In genomic region chr2:129709030-129709955, GRCh38 we compare ENCODE assay signal across 20 cellular contexts.
DNase-seq lines count a peak whose midpoint lies in the region; ATAC-seq, FAIRE-seq and TF ChIP-seq lines count a peak whose summit lies in the region.
"Had no signal": no experiment of that assay in that cellular context is flagged by ENCODE, and none has a peak within 500 bp of the region (broad histone marks: within the 10 kb centered on the region; RNA-seq: fewer than 3 reads in every experiment).

No MANE protein-coding gene starts in this region.

- TF ChIP-seq POLR2A in HepG2 (IDR thresholded peaks at IDR 0.05; ENCODE audit: insufficient read depth in 1 of 2, low read depth in 2 of 2, low read length in 2 of 2) = no peak
- TF ChIP-seq POLR2A in right lobe of liver (IDR thresholded peaks at IDR 0.05) = no peak

- DNase-seq in HepG2 (ENCODE audit: low spot score) (no peak), right lobe of liver (no peak), NCI-H2107 treated with DMSO at 0.1 percent for 48 hours (lab: John Stamatoyannopoulos, UW; ENCODE audit: unreplicated experiment) (peak; percentile 72), left kidney (ENCODE audit: low read depth, low spot score) (peak; percentile 53), OCI-M2 (lab: John Stamatoyannopoulos, UW; ENCODE audit: unreplicated experiment) (no peak), SIG-M5 (lab: John Stamatoyannopoulos, UW) (no peak), NCI-H1436 (lab: John Stamatoyannopoulos, UW) (no peak), left ventricle myocardium superior (no peak)
- DNase-seq: activated CD4-positive, alpha-beta T cell treated with anti-CD3 and anti-CD28 coated beads for 4 hours; activated naive CD4-positive, alpha-beta T cell treated with anti-CD3 and anti-CD28 coated beads, Interleukin-2, amount 50 U/mL, for 16 hours; cortex of kidney; HFFc6; NCI-H526 treated with DMSO at 0.1 percent for 48 hours; stimulated activated CD4-positive, alpha-beta T cell treated with anti-CD3 and anti-CD28 coated beads, Interleukin-1b, Interleukin-23, amount 100 ng/mL, for 48 hours; upper lobe of right lung had no signal

- no peak overlapping the region for H3K4me3 ChIP-seq in HepG2 (replicated peaks in 1 of 3; ENCODE audit: insufficient read depth in 1 of 3, low read depth in 2 of 3, low read length in 3 of 3)
- H3K4me3 ChIP-seq in right lobe of liver = no peak overlapping the region
- H3K4me3 ChIP-seq: SK-N-MC, skin epidermis, upper lobe of right lung had no signal

- H3K9ac ChIP-seq in HepG2 (ENCODE audit: insufficient read depth, low read depth, low read length) = no peak overlapping the region

- H2AFZ ChIP-seq in HepG2 (ENCODE audit: low read length) = no peak overlapping the region

- no peaks in the 10 kb centered on the region for H3K79me2 ChIP-seq in HepG2 (ENCODE audit: insufficient read depth, low read length)

- no peaks in the 10 kb centered on the region for H3K36me3 ChIP-seq in HepG2 (replicated peaks in 1 of 2; ENCODE audit: control insufficient read depth in 1 of 2, insufficient read depth in 2 of 2, low read length in 2 of 2)
- no peaks in the 10 kb centered on the region for H3K36me3 ChIP-seq in right lobe of liver
- H3K36me3 ChIP-seq: neutrophil, upper lobe of right lung had no signal

- TF ChIP-seq CTCF in HepG2 (CRISPR knock-in tag; IDR thresholded peaks at IDR 0.05) (no peak), right lobe of liver (IDR thresholded peaks at IDR 0.05) (no peak)

- no peaks in the 10 kb centered on the region for H4K20me1 ChIP-seq in HepG2 (ENCODE audit: insufficient read depth, low read length)

- H3K4me1 ChIP-seq in HepG2 (ENCODE audit: insufficient read depth, low read length) = no peaks in the 10 kb centered on the region
- no peaks in the 10 kb centered on the region for H3K4me1 ChIP-seq in right lobe of liver
- H3K4me1 ChIP-seq: upper lobe of right lung had no signal

- no peak overlapping the region for H3K27ac ChIP-seq in HepG2 (ENCODE audit: extremely low read length, insufficient read depth, low read length)
- H3K27ac ChIP-seq in right lobe of liver = no peak overlapping the region
- H3K27ac ChIP-seq: neutrophil, SK-N-MC, skin epidermis, upper lobe of right lung had no signal

- H3K4me2 ChIP-seq in HepG2 (ENCODE audit: low read depth, low read length) = no peak overlapping the region

- WGBS in HepG2 (ENCODE audit: low lambda C conversion rate) = 13% methylated on average over 13 of the region's 13 CpGs
- WGBS in right lobe of liver (ENCODE audit: insufficient coverage, low coverage, low lambda C conversion rate, missing lambda C conversion rate) = 61% methylated on average over 7 of the region's 13 CpGs

- no peaks in the 10 kb centered on the region; a peak in 1 of 5 replicates for H3K27me3 ChIP-seq in HepG2 (ENCODE audit: control insufficient read depth in 1 of 2, insufficient read depth in 2 of 2, low read length in 2 of 2)
- H3K27me3 ChIP-seq in right lobe of liver = no peaks in the 10 kb centered on the region
- H3K27me3 ChIP-seq: neutrophil, upper lobe of right lung had no signal

- CTCF ChIA-PET in HepG2 (lab: Yijun Ruan, JAX; ENCODE audit: low intra/inter-chr PET ratio, low total read pairs) = no interaction called here

- no peak for FAIRE-seq in HepG2 (lab: Jason Lieb, UNC)
- FAIRE-seq: endometrium, GM19239 had no signal

- no peak for TF ChIP-seq RAD21 in HepG2 (CRISPR knock-in tag; IDR thresholded peaks at IDR 0.05)

- ATAC-seq in HepG2 = peak; percentile 27; the same call in 1 of the 3 replicates
- ATAC-seq in right lobe of liver = no peak
- ATAC-seq in left ventricle myocardium superior = no peak

- H3K9me3 ChIP-seq in HepG2 (ENCODE audit: low read length) (no peaks in the 10 kb centered on the region), right lobe of liver (no peaks in the 10 kb centered on the region)
- H3K9me3 ChIP-seq: neutrophil, upper lobe of right lung had no signal

- no TSS peak for BruUV-seq in HepG2 (replicated peaks; lab: Mats Ljungman, UMichigan)

- TF ChIP-seq EP300 in HepG2 (IDR thresholded peaks at IDR 0.05; ENCODE audit: low read depth in 2 of 2, low read length in 2 of 2) (no peak), HepG2 (CRISPR knock-in tag; IDR thresholded peaks at IDR 0.05; ENCODE audit: borderline replicate concordance) (no peak)

- intact Hi-C loops in HepG2 (cut with micrococcal nuclease; ENCODE audit: unreplicated experiment) = no loop called here
- intact Hi-C loops in right lobe of liver (cut with DNase I) = no loop called here
- intact Hi-C loops in left ventricle myocardium superior (cut with micrococcal nuclease) = no loop called here

- POLR2A ChIA-PET in HepG2 (lab: Yijun Ruan, JAX) = no interaction called here

- in situ Hi-C loops in HepG2 (cut with HindIII; ENCODE audit: extremely low pct_ligation_motif_present, low pct_unique_long_range_greater_than_20kb) = no loop called here

TF ChIP-seq in HepG2, 621 proteins besides CTCF, POLR2A, EP300 and RAD21:
- TF ChIP-seq ZMYM3 (CRISPR knock-in tag; IDR thresholded peaks at IDR 0.05) (no peak), SKI (IDR thresholded peaks at IDR 0.05; ENCODE audit: partially characterized antibody) (no peak), ZBTB25 (CRISPR knock-in tag; IDR thresholded peaks at IDR 0.05) (no peak), ZNF431 (CRISPR knock-in tag; IDR thresholded peaks at IDR 0.05; ENCODE audit: borderline replicate concordance, low read depth) (no peak), ZFYVE20 (CRISPR knock-in tag; IDR thresholded peaks at IDR 0.05; ENCODE audit: borderline replicate concordance, low read depth) (no peak), ZFP82 (CRISPR knock-in tag; IDR thresholded peaks at IDR 0.05; ENCODE audit: borderline replicate concordance) (no peak), ZNF263 (CRISPR knock-in tag; IDR thresholded peaks at IDR 0.05) (no peak)

Comparison
In these comparisons a context has a peak if more than half of its experiments do, and no peak if none do; other contexts are left out.
1. DNase-seq: peak in NCI-H2107 treated with DMSO at 0.1 percent for 48 hours (single experiment) and left kidney (single experiment); none in HepG2 (single experiment), right lobe of liver (0 of 3), OCI-M2 (single experiment), SIG-M5 (single experiment), NCI-H1436 (single experiment) and left ventricle myocardium superior (single experiment).